1 cellular context compared by ENCODE assay signal in genomic region chr6:27312950-27313271, GRCh38.
TF ChIP-seq lines count a peak whose summit lies in the region.

No MANE protein-coding gene starts in this region.

TF ChIP-seq in HepG2, 621 proteins besides CTCF, POLR2A, EP300 and RAD21 (continued from another document):
- TF ChIP-seq ZNF318 (CRISPR knock-in tag; IDR thresholded peaks at IDR 0.05) (no peak), XRCC5 (optimal IDR thresholded peaks at IDR 0.05; ENCODE audit: low read length) (peak; percentile 0), KDM1A (CRISPR knock-in tag; IDR thresholded peaks at IDR 0.05) (no peak), JUN (CRISPR knock-in tag; IDR thresholded peaks at IDR 0.05) (no peak), ZFP37 (CRISPR knock-in tag; IDR thresholded peaks at IDR 0.05; ENCODE audit: borderline replicate concordance) (no peak), ZNF720 (CRISPR knock-in tag; IDR thresholded peaks at IDR 0.05) (no peak), ZGPAT (CRISPR knock-in tag; IDR thresholded peaks at IDR 0.05) (no peak), TOE1 (CRISPR knock-in tag; IDR thresholded peaks at IDR 0.05) (no peak), SALL1 (CRISPR knock-in tag; IDR thresholded peaks at IDR 0.05) (0 out of 2 replicates have a peak, but pooled peaks have one; percentile 1), ZNF766 (CRISPR knock-in tag; IDR thresholded peaks at IDR 0.05; ENCODE audit: borderline replicate concordance) (0 out of 2 replicates have a peak, but pooled peaks have one; percentile 13), U2AF2 (IDR thresholded peaks at IDR 0.05; ENCODE audit: low read depth, low read length) (no peak), ZNF547 (CRISPR knock-in tag; IDR thresholded peaks at IDR 0.05) (no peak), MBD4 (IDR thresholded peaks at IDR 0.05; ENCODE audit: borderline replicate concordance, low read length) (no peak), CENPX (CRISPR knock-in tag; IDR thresholded peaks at IDR 0.05) (no peak), ZNF362 (CRISPR knock-in tag; IDR thresholded peaks at IDR 0.05; ENCODE audit: borderline replicate concordance) (no peak), RORA (CRISPR knock-in tag; IDR thresholded peaks at IDR 0.05) (no peak), CCAR2 (optimal IDR thresholded peaks at IDR 0.05; ENCODE audit: low read depth, low read length) (no peak), SAP130 (CRISPR knock-in tag; IDR thresholded peaks at IDR 0.05; ENCODE audit: low read depth) (no peak), NR2F6 (IDR thresholded peaks at IDR 0.05) (no peak), NR2F6 (CRISPR knock-in tag; IDR thresholded peaks at IDR 0.05) (no peak), ZNF407 (CRISPR knock-in tag; IDR thresholded peaks at IDR 0.05; ENCODE audit: not compliant biosample characterization) (no peak), ZNF496 (CRISPR knock-in tag; IDR thresholded peaks at IDR 0.05; ENCODE audit: insufficient replicate concordance) (no peak), IRF1 (CRISPR knock-in tag; IDR thresholded peaks at IDR 0.05; ENCODE audit: low read depth) (no peak), ZNF382 (CRISPR knock-in tag; IDR thresholded peaks at IDR 0.05; ENCODE audit: borderline replicate concordance) (no peak), ZNF775 (CRISPR knock-in tag; IDR thresholded peaks at IDR 0.05; ENCODE audit: borderline replicate concordance) (no peak)
